Comparison of ENCODE assay signal across 34 cellular contexts in the genomic region with DNA sequence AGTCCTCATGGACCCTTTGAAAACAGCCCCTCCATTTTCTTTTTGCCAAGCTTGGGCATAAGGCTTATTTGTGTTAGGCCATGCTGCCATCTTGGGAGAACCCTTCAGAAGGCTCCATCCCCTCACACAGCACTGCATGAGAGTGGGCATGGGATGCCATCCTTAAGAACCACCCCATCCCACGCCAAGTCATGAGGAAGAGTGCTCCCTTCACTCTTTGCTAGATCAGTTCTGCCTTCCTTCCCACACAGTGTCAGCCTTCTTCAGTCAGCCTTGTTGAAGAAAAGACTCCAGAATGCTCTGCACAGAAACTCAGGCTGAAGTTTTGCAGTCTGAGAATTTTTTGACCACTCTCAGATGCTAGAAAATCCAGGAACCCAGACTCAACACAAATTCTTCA.
"Had no signal": no experiment of that assay in that cellular context is flagged by ENCODE, and none has a peak within 500 bp of the region (broad histone marks: within the 10 kb centered on the region; RNA-seq: fewer than 3 reads in every experiment).

No MANE protein-coding gene starts in this region.

- H3K27me3 ChIP-seq: MG63 had no signal

- H3K9me3 ChIP-seq: MG63 had no signal

- DNase-seq: Karpas-422, Kasumi-1, MG63, MM.1S, MV-4-11, NCI-H1048, NCI-H1092, NCI-H1092 treated with DMSO at 0.1 percent for 48 hours, NCI-H1105, NCI-H1105 treated with DMSO at 0.1 percent for 48 hours, NCI-H1417, NCI-H1417 treated with DMSO at 0.1 percent for 48 hours, NCI-H1436, NCI-H1436 treated with DMSO at 0.1 percent for 48 hours, NCI-H146, NCI-H1694, NCI-H1694 treated with DMSO at 0.1 percent for 48 hours, NCI-H187, NCI-H187 treated with DMSO at 0.1 percent for 48 hours, NCI-H1930, NCI-H2029, NCI-H2029 treated with DMSO at 0.1 percent for 48 hours, NCI-H2081, NCI-H2081 treated with DMSO at 0.1 percent for 48 hours, NCI-H2107, NCI-H2171, NCI-H2171 treated with DMSO at 0.1 percent for 48 hours, NCI-H2227 treated with DMSO at 0.1 percent for 48 hours, NCI-H226, NCI-H345, NCI-H446, NCI-H446 treated with DMSO at 0.1 percent for 48 hours, NCI-H510A, NCI-H510A treated with DMSO at 0.1 percent for 48 hours had no signal

- H3K36me3 ChIP-seq: MG63 had no signal

- H3K4me3 ChIP-seq: MG63 had no signal
